ENCODE assay signal across 8 cellular contexts in the genomic region with DNA sequence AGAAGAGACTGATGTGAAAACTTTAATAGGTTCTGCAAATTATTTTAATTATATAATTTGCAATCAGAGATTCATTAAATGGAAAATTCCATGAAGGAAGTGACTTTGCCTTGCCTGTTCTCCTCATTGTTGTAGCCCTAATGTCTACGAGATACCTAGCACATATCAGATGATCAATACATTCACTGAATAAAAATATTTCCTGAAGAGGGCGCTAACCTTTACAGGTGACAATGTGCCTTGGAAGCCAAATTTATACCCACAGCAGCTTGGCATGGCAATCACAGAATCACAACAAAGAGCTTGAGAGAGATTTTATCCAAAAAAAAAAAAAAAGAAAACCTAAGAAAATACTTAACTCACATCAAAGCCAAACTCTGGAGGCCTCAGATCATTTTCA. TPM values are rescaled to one million over a fixed set of nuclear protein-coding genes. Genes with fewer than 3 reads are reported as not detected.
DNase-seq lines count a peak whose midpoint lies in the region; FAIRE-seq and TF ChIP-seq lines count a peak whose summit lies in the region.

No MANE protein-coding gene starts in this region.

- FAIRE-seq in endothelial cell of umbilical vein (lab: Jason Lieb, UNC): peak; percentile 55

- TF ChIP-seq CTCF in A673 (conservative IDR thresholded peaks at IDR 0.05; ENCODE audit: low read depth, low read length): peak; percentile 38
- TF ChIP-seq CTCF in GM12865 (IDR thresholded peaks at IDR 0.05; ENCODE audit: insufficient read depth, low read depth, low read length, missing control alignments): peak; percentile 28
- TF ChIP-seq CTCF in endothelial cell of umbilical vein (IDR thresholded peaks at IDR 0.05; ENCODE audit: extremely low read depth in 1 of 2, insufficient read depth in 1 of 2, low read depth in 1 of 2, low read length in 2 of 2): peak in 1 of 2 donors; percentile 13

- no peak overlapping the region for H3K4me2 ChIP-seq in endothelial cell of umbilical vein (ENCODE audit: insufficient read depth, low read length)

- BruUV-seq in A673 (replicated peaks; lab: Mats Ljungman, UMichigan) (no TSS peak), endothelial cell of umbilical vein (replicated peaks; lab: Mats Ljungman, UMichigan) (no TSS peak)

- intact Hi-C loops in A673 (cut with micrococcal nuclease; ENCODE audit: unreplicated experiment) (loop anchor here (5.0 kb wide), 1 partner anchor 87 kb away; no protein-coding TSS in a partner anchor), endothelial cell of umbilical vein (cut with micrococcal nuclease) (loop anchor here (1.0 kb wide), 2 partner anchors 89 to 372 kb away; no protein-coding TSS in a partner anchor)

- dilution Hi-C loops in endothelial cell of umbilical vein (cut with MboI; ENCODE audit: extremely low pct_ligation_motif_present, low sequenced_read_pairs): no loop called here

- H4K20me1 ChIP-seq in endothelial cell of umbilical vein (replicated peaks; ENCODE audit: control insufficient read depth, extremely low read depth, insufficient read depth, low read length): no peaks in the 10 kb centered on the region

- H3K9me1 ChIP-seq in endothelial cell of umbilical vein (replicated peaks; ENCODE audit: control insufficient read depth, extremely low read depth, insufficient read depth, low read length): no peaks in the 10 kb centered on the region

- TF ChIP-seq POLR2A in endothelial cell of umbilical vein (IDR thresholded peaks at IDR 0.05; ENCODE audit: low read depth, low read length): no peak

- DNase-seq in A673 (ENCODE audit: low spot score) (peak; percentile 6), GM12865 (ENCODE audit: low read depth) (peak; percentile 36), NCI-H345 treated with DMSO at 0.1 percent for 48 hours (lab: John Stamatoyannopoulos, UW; ENCODE audit: unreplicated experiment) (peak; percentile 19), endothelial cell of umbilical vein (ENCODE audit: low read depth, low spot score) (peak; percentile 19), T-helper 9 cell (no peak), islet precursor cell (no peak), COLO829 (ENCODE audit: low spot score) (no peak), midbrain (lab: John Stamatoyannopoulos, UW) (no peak)

- H2AFZ ChIP-seq in endothelial cell of umbilical vein (ENCODE audit: low read depth, low read length): no peak overlapping the region

- H3K9ac ChIP-seq in endothelial cell of umbilical vein (replicated peaks; ENCODE audit: extremely low read depth, insufficient read depth, low read length): no peak overlapping the region

- no peak overlapping the region for H3K4me3 ChIP-seq in A673 (ENCODE audit: low read depth, low read length, poor library complexity, severe bottlenecking)
- no peak overlapping the region for H3K4me3 ChIP-seq in GM12865 (ENCODE audit: low read depth, low read length)
- no peak overlapping the region for H3K4me3 ChIP-seq in endothelial cell of umbilical vein (replicated peaks in 1 of 3; ENCODE audit: insufficient read depth in 1 of 3, low read depth in 1 of 3, low read length in 3 of 3)

- POLR2A ChIA-PET in A673 (lab: Charles Lee; ENCODE audit: low non-redundant PET) (no interaction called here), endothelial cell of umbilical vein (lab: Charles Lee) (interaction anchor here (0.5 kb wide), 1 partner anchor 11 kb away, joined by 9 read pairs; no protein-coding TSS in a partner anchor)

- CTCF ChIA-PET in A673 (lab: Charles Lee): interaction anchor here (1.0 kb wide), 1 partner anchor 372 kb away, joined by 5 read pairs; no protein-coding TSS in a partner anchor
- CTCF ChIA-PET in endothelial cell of umbilical vein (lab: Charles Lee): interaction anchor here (1.0 to 3.9 kb wide), 7 partner anchors 9 to 372 kb away, joined by 3 to 40 read pairs (median 4); no protein-coding TSS in a partner anchor

- no peaks in the 10 kb centered on the region for H3K27me3 ChIP-seq in A673 (replicated peaks; ENCODE audit: insufficient read depth, low read depth, low read length, poor library complexity)
- no peaks in the 10 kb centered on the region for H3K27me3 ChIP-seq in endothelial cell of umbilical vein (ENCODE audit: control insufficient read depth in 2 of 2, insufficient read depth in 2 of 2, low read length in 2 of 2)

- no peak overlapping the region for H3K27ac ChIP-seq in A673 (ENCODE audit: low read depth, low read length, poor library complexity, severe bottlenecking)
- no peak overlapping the region for H3K27ac ChIP-seq in endothelial cell of umbilical vein (ENCODE audit: insufficient read depth, low read depth, low read length)

- H3K79me2 ChIP-seq in endothelial cell of umbilical vein (ENCODE audit: control insufficient read depth, insufficient read depth, low read length): no peaks in the 10 kb centered on the region

- no peaks in the 10 kb centered on the region for H3K9me3 ChIP-seq in A673 (ENCODE audit: low read depth, low read length, poor library complexity, severe bottlenecking)
- H3K9me3 ChIP-seq in endothelial cell of umbilical vein (replicated peaks; ENCODE audit: control insufficient read depth, insufficient read depth, low read length): no peaks in the 10 kb centered on the region

- no peaks in the 10 kb centered on the region for H3K4me1 ChIP-seq in A673 (ENCODE audit: insufficient read depth, low read length, poor library complexity, severe bottlenecking)
- H3K4me1 ChIP-seq in endothelial cell of umbilical vein (ENCODE audit: control insufficient read depth, extremely low read depth, insufficient read depth, low read length): no peaks in the 10 kb centered on the region

- H3K36me3 ChIP-seq in A673 (ENCODE audit: insufficient read depth, low read length, poor library complexity, severe bottlenecking) (peaks cover 35% of the 10 kb centered on the region), endothelial cell of umbilical vein (ENCODE audit: control insufficient read depth in 2 of 2, extremely low read depth in 1 of 2, insufficient read depth in 2 of 2, low read length in 2 of 2) (peaks cover 1 to 9% of the 10 kb centered on the region in 2 experiments)

TF ChIP-seq in endothelial cell of umbilical vein, 7 proteins besides CTCF, POLR2A, EP300 and RAD21:
- no peak for TF ChIP-seq GATA2 (IDR thresholded peaks at IDR 0.05; ENCODE audit: insufficient read depth, insufficient read length, low read depth, low read length)
- TF ChIP-seq POLR2AphosphoS5 (IDR thresholded peaks at IDR 0.05; ENCODE audit: insufficient read depth, low read depth, low read length): no peak
- TF ChIP-seq FOS (IDR thresholded peaks at IDR 0.05; ENCODE audit: borderline replicate concordance, insufficient read depth, low read length): no peak
- no peak for TF ChIP-seq MYC (IDR thresholded peaks at IDR 0.05; ENCODE audit: low read depth, low read length)
- no peak for TF ChIP-seq JUN (IDR thresholded peaks at IDR 0.05; ENCODE audit: borderline replicate concordance, insufficient read depth, insufficient read length, low read depth)

RNA-seq across cellular contexts. Expression of a gene that starts 17.4 kb away (rescaled TPM):
- total RNA-seq in A673 (2021) (22.1 and 26.1 TPM in 2 replicates), endothelial cell of umbilical vein (18.9 and 19.6 TPM in 2 replicates)
- polyA plus RNA-seq in endothelial cell of umbilical vein: 3.5 and 4.5 TPM in 2 replicates
- polyA plus RNA-seq in endothelial cell of umbilical vein (2011; cell fraction: cytosol; rRNA removed): 5.9 and 6.4 TPM in 2 replicates
- 10.1 and 13.1 TPM in 2 replicates for polyA plus RNA-seq in endothelial cell of umbilical vein (2011; cell fraction: nucleus; rRNA removed)
- polyA plus RNA-seq in endothelial cell of umbilical vein (2012): 13.1 and 16.9 TPM in 2 replicates
- polyA minus RNA-seq in endothelial cell of umbilical vein: 8.0 and 8.1 TPM in 2 replicates
- polyA minus RNA-seq in endothelial cell of umbilical vein (2011; cell fraction: cytosol; rRNA and poly(A)+ RNA removed): 17.8 TPM
- polyA minus RNA-seq in endothelial cell of umbilical vein (2011; cell fraction: nucleus; rRNA and poly(A)+ RNA removed): 8.1 and 10.0 TPM in 2 replicates

RNA-seq across cellular contexts. Expression of a gene that starts 36.1 kb away (rescaled TPM):
- total RNA-seq in A673 (2021) (33.0 and 34.9 TPM in 2 replicates), endothelial cell of umbilical vein (78.5 and 81.2 TPM in 2 replicates)
- 88.3 and 95.6 TPM in 2 replicates for polyA plus RNA-seq in endothelial cell of umbilical vein
- polyA plus RNA-seq in endothelial cell of umbilical vein (2011; cell fraction: cytosol; rRNA removed): 95.0 and 95.7 TPM in 2 replicates
- polyA plus RNA-seq in endothelial cell of umbilical vein (2011; cell fraction: nucleus; rRNA removed): 45.9 and 46.5 TPM in 2 replicates
- polyA plus RNA-seq in endothelial cell of umbilical vein (2012): 96.7 and 107 TPM in 2 replicates
- polyA minus RNA-seq in endothelial cell of umbilical vein: 88.0 and 101 TPM in 2 replicates
- polyA minus RNA-seq in endothelial cell of umbilical vein (2011; cell fraction: cytosol; rRNA and poly(A)+ RNA removed): 28.3 TPM
- 23.0 and 31.7 TPM in 2 replicates for polyA minus RNA-seq in endothelial cell of umbilical vein (2011; cell fraction: nucleus; rRNA and poly(A)+ RNA removed)

RNA-seq across cellular contexts. Expression of a gene that starts 42.0 kb away (rescaled TPM):
- 0.46 and 0.77 TPM in 2 replicates for total RNA-seq in A673 (2021)
- 44.7 and 45.5 TPM in 2 replicates for total RNA-seq in endothelial cell of umbilical vein
- polyA plus RNA-seq in endothelial cell of umbilical vein: 76.8 and 95.0 TPM in 2 replicates
- polyA plus RNA-seq in endothelial cell of umbilical vein (2011; cell fraction: cytosol; rRNA removed): 88.0 and 92.2 TPM in 2 replicates
- polyA plus RNA-seq in endothelial cell of umbilical vein (2011; cell fraction: nucleus; rRNA removed): 45.9 and 46.6 TPM in 2 replicates
- 79.0 and 81.8 TPM in 2 replicates for polyA plus RNA-seq in endothelial cell of umbilical vein (2012)
- polyA minus RNA-seq in endothelial cell of umbilical vein: 118 and 123 TPM in 2 replicates
- 4.2 TPM for polyA minus RNA-seq in endothelial cell of umbilical vein (2011; cell fraction: cytosol; rRNA and poly(A)+ RNA removed)
- 27.9 and 36.1 TPM in 2 replicates for polyA minus RNA-seq in endothelial cell of umbilical vein (2011; cell fraction: nucleus; rRNA and poly(A)+ RNA removed)

RNA-seq across cellular contexts. Expression of a gene that starts 52.3 kb away (rescaled TPM):
- total RNA-seq in A673 (2021) (not detected in 2 replicates), endothelial cell of umbilical vein (not detected in 2 replicates)
- polyA plus RNA-seq in endothelial cell of umbilical vein: not detected in 2 replicates
- not detected in 2 replicates for polyA plus RNA-seq in endothelial cell of umbilical vein (2011; cell fraction: cytosol; rRNA removed)
- not detected in 2 replicates for polyA plus RNA-seq in endothelial cell of umbilical vein (2011; cell fraction: nucleus; rRNA removed)
- polyA plus RNA-seq in endothelial cell of umbilical vein (2012): 0.08 and 0.10 TPM in 2 replicates
- polyA minus RNA-seq in endothelial cell of umbilical vein: not detected in 2 replicates
- not detected for polyA minus RNA-seq in endothelial cell of umbilical vein (2011; cell fraction: cytosol; rRNA and poly(A)+ RNA removed)
- not detected in 2 replicates for polyA minus RNA-seq in endothelial cell of umbilical vein (2011; cell fraction: nucleus; rRNA and poly(A)+ RNA removed)

Comparison
In these comparisons a context has a peak if more than half of its experiments do, and no peak if none do; other contexts are left out.
1. DNase-seq: peak in A673 (single experiment), GM12865 (single experiment), NCI-H345 treated with DMSO at 0.1 percent for 48 hours (single experiment) and endothelial cell of umbilical vein (single experiment); none in T-helper 9 cell (single experiment), islet precursor cell (single experiment), COLO829 (single experiment) and midbrain (single experiment).
2. RNA of a gene that starts 42.0 kb away (total RNA-seq): 44.7 to 45.5 TPM in endothelial cell of umbilical vein; 0.46 to 0.77 TPM in A673; every median in the first group is over 10 times any median in the second.